In genomic region chr12:70785896-70786295, GRCh38 we compare ENCODE assay signal across 13 cellular contexts.
"Had no signal": no experiment of that assay in that cellular context is flagged by ENCODE, and none has a peak within 500 bp of the region (broad histone marks: within the 10 kb centered on the region; RNA-seq: fewer than 3 reads in every experiment).

No MANE protein-coding gene starts in this region.

- H3K27me3 ChIP-seq: dorsolateral prefrontal cortex, heart left ventricle had no signal

- H3K27ac Mint-ChIP-seq: naive thymus-derived CD4-positive, alpha-beta T cell had no signal

- H3K4me3 ChIP-seq: dorsolateral prefrontal cortex, heart left ventricle had no signal

- H3K4me1 ChIP-seq: heart left ventricle had no signal

- H3K4me3 Mint-ChIP-seq: naive thymus-derived CD4-positive, alpha-beta T cell had no signal

- DNase-seq: cortex of kidney; dorsolateral prefrontal cortex; effector CD8-positive, alpha-beta T cell; heart left ventricle; hippocampal formation; kidney glomerular epithelial cell; naive thymus-derived CD4-positive, alpha-beta T cell; posterior cingulate gyrus; right cardiac atrium; small intestine; stimulated activated CD4-positive, alpha-beta T cell treated with anti-CD3 and anti-CD28 coated beads, Interleukin-2, amount 100 ng/mL, for 48 hours; stimulated activated naive CD4-positive, alpha-beta T cell treated with Interleukin-2 at 50 U/mL for 16 hours; trophoblast cell had no signal

- H3K36me3 ChIP-seq: heart left ventricle had no signal

- H3K27ac ChIP-seq: dorsolateral prefrontal cortex, heart left ventricle had no signal

- H3K4me1 Mint-ChIP-seq: naive thymus-derived CD4-positive, alpha-beta T cell had no signal

- H3K9me3 ChIP-seq: heart left ventricle had no signal
